ENCODE assay signal across 1 cellular context in the genomic region with DNA sequence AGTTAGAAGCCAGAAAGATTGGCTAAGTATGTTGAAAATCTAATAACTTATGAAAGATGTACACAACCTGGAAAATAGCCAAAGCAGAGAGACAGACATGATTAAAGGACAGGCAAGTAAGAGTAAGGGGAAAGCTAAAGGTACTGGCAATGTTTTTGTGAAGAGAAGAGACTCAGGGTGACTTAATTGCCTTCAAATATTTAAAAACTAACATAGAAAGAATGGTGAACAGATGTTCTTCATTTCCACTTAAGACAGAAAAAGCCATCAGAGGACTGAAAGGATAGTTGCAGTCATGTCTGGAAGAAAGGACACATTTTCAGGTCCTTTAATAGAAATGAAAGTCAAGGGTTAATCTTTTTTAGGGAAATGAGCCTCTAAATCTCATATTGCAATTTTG.
TF ChIP-seq lines count a peak whose summit lies in the region.

No MANE protein-coding gene starts in this region.

TF ChIP-seq in SK-N-SH, 30 proteins besides CTCF, POLR2A, EP300 and RAD21 (continued from another document):
- TF ChIP-seq, protein P1, sequence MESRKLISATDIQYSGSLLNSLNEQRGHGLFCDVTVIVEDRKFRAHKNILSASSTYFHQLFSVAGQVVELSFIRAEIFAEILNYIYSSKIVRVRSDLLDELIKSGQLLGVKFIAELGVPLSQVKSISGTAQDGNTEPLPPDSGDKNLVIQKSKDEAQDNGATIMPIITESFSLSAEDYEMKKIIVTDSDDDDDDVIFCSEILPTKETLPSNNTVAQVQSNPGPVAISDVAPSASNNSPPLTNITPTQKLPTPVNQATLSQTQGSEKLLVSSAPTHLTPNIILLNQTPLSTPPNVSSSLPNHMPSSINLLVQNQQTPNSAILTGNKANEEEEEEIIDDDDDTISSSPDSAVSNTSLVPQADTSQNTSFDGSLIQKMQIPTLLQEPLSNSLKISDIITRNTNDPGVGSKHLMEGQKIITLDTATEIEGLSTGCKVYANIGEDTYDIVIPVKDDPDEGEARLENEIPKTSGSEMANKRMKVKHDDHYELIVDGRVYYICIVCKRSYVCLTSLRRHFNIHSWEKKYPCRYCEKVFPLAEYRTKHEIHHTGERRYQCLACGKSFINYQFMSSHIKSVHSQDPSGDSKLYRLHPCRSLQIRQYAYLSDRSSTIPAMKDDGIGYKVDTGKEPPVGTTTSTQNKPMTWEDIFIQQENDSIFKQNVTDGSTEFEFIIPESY (IDR thresholded peaks at IDR 0.05; ENCODE audit: borderline replicate concordance, low read depth) = no peak
- TF ChIP-seq YY1 (IDR thresholded peaks at IDR 0.05; ENCODE audit: low read depth) = no peak
- no peak for TF ChIP-seq GABPA (IDR thresholded peaks at IDR 0.05; ENCODE audit: low read depth)
- no peak for TF ChIP-seq MXI1 (IDR thresholded peaks at IDR 0.05; ENCODE audit: low read depth, low read length)
TF ChIP-seq in SK-N-SH: peak in this region for 0.
